In genomic region chr12:46579474-46579873, GRCh38 we compare ENCODE assay signal across 22 cellular contexts.
"Had no signal": no experiment of that assay in that cellular context is flagged by ENCODE, and none has a peak within 500 bp of the region (broad histone marks: within the 10 kb centered on the region; RNA-seq: fewer than 3 reads in every experiment).

No MANE protein-coding gene starts in this region.

- H3K27me3 ChIP-seq: brain microvascular endothelial cell, right atrium auricular region, thyroid gland had no signal

- H3K27me3 Mint-ChIP-seq: activated CD4-positive, alpha-beta T cell treated with anti-CD3 and anti-CD28 coated beads, Interleukin-2, amount 10 ng/mL, durations not matched to agents 7 days and 5 days; activated naive CD4-positive, alpha-beta T cell treated with anti-CD3 and anti-CD28 coated beads, Interleukin-2, amount 10 ng/mL, durations not matched to agents 7 days and 5 days; activated naive CD8-positive, alpha-beta T cell treated with anti-CD3 and anti-CD28 coated beads, Interleukin-2, amount 50 U/mL, for 24 hours; effector memory CD8-positive, alpha-beta T cell had no signal

- DNase-seq: activated CD4-positive, alpha-beta T cell treated with anti-CD3 and anti-CD28 coated beads, Interleukin-2, amount 10 ng/mL, durations not matched to agents 7 days and 5 days; activated CD4-positive, CD25-positive, alpha-beta regulatory T cell; activated CD8-positive, alpha-beta memory T cell treated with anti-CD3 and anti-CD28 coated beads, Interleukin-2, amount 50 U/mL, for 4 hours; activated CD8-positive, alpha-beta T cell treated with anti-CD3 and anti-CD28 coated beads, Interleukin-2, amount 10 ng/mL, durations not matched to agents 7 days and 5 days; activated effector memory CD4-positive, alpha-beta T cell treated with Interleukin-2 at 50 U/mL for 16 hours; activated naive CD4-positive, alpha-beta T cell treated with anti-CD3 and anti-CD28 coated beads, Interleukin-2, amount 10 ng/mL, durations not matched to agents 7 days and 5 days; activated naive CD8-positive, alpha-beta T cell treated with anti-CD3 and anti-CD28 coated beads, Interleukin-2, amount 50 U/mL, for 24 hours; activated T-cell treated with anti-CD3 and anti-CD28 coated beads, Interleukin-2, amount 50 U/mL, for 48 hours; aorta; brain microvascular endothelial cell; effector memory CD8-positive, alpha-beta T cell; hypothalamus; stimulated activated CD4-positive, alpha-beta T cell treated with anti-CD3 and anti-CD28 coated beads, Interleukin-12 subunit alpha, Interleukin-12 subunit beta, amount 100 ng/mL, for 4 hours; stimulated activated CD4-positive, alpha-beta T cell treated with anti-CD3 and anti-CD28 coated beads, Interleukin-1b, Interleukin-23, amount 100 ng/mL, for 48 hours; stimulated activated CD8-positive, alpha-beta memory T cell treated with anti-CD3 and anti-CD28 coated beads, Interleukin-4, amount 100 ng/mL, for 48 hours; stimulated activated naive CD4-positive, alpha-beta T cell; thyroid gland had no signal

- H3K4me3 Mint-ChIP-seq: activated CD4-positive, alpha-beta T cell treated with anti-CD3 and anti-CD28 coated beads, Interleukin-2, amount 10 ng/mL, durations not matched to agents 7 days and 5 days; activated CD8-positive, alpha-beta T cell treated with anti-CD3 and anti-CD28 coated beads, Interleukin-2, amount 10 ng/mL, durations not matched to agents 7 days and 5 days; activated naive CD4-positive, alpha-beta T cell treated with anti-CD3 and anti-CD28 coated beads, Interleukin-2, amount 10 ng/mL, durations not matched to agents 7 days and 5 days; activated naive CD8-positive, alpha-beta T cell treated with anti-CD3 and anti-CD28 coated beads, Interleukin-2, amount 50 U/mL, for 24 hours; effector memory CD8-positive, alpha-beta T cell had no signal

- H3K4me1 ChIP-seq: prostate gland had no signal

- H3K36me3 ChIP-seq: brain microvascular endothelial cell, prostate gland, right atrium auricular region, thyroid gland had no signal

- H3K9me3 ChIP-seq: prostate gland, thyroid gland had no signal

- H3K27ac ChIP-seq: brain microvascular endothelial cell, prostate gland, right atrium auricular region, thyroid gland had no signal

- H3K4me3 ChIP-seq: prostate gland, right atrium auricular region, thyroid gland had no signal

- H3K27ac Mint-ChIP-seq: activated CD4-positive, alpha-beta T cell treated with anti-CD3 and anti-CD28 coated beads, Interleukin-2, amount 10 ng/mL, durations not matched to agents 7 days and 5 days; activated CD8-positive, alpha-beta T cell treated with anti-CD3 and anti-CD28 coated beads, Interleukin-2, amount 10 ng/mL, durations not matched to agents 7 days and 5 days; activated naive CD4-positive, alpha-beta T cell treated with anti-CD3 and anti-CD28 coated beads, Interleukin-2, amount 10 ng/mL, durations not matched to agents 7 days and 5 days; activated naive CD8-positive, alpha-beta T cell treated with anti-CD3 and anti-CD28 coated beads, Interleukin-2, amount 50 U/mL, for 24 hours; effector memory CD8-positive, alpha-beta T cell had no signal

- ATAC-seq: activated CD8-positive, alpha-beta T cell treated with anti-CD3 and anti-CD28 coated beads, Interleukin-2, amount 10 ng/mL, durations not matched to agents 7 days and 5 days; activated naive CD8-positive, alpha-beta T cell treated with anti-CD3 and anti-CD28 coated beads, Interleukin-2, amount 50 U/mL, for 24 hours; effector memory CD8-positive, alpha-beta T cell; left lobe of liver had no signal

- FAIRE-seq: frontal cortex, keratinocyte had no signal
